31 cellular contexts compared by ENCODE assay signal in genomic region chr9:108702681-108703080, GRCh38.
"Had no signal": no experiment of that assay in that cellular context is flagged by ENCODE, and none has a peak within 500 bp of the region (broad histone marks: within the 10 kb centered on the region; RNA-seq: fewer than 3 reads in every experiment).

No MANE protein-coding gene starts in this region.

- H3K9me3 ChIP-seq: adrenal gland, body of pancreas, breast epithelium had no signal

- H3K27ac ChIP-seq: adrenal gland, body of pancreas, brain microvascular endothelial cell, breast epithelium, VCaP had no signal

- FAIRE-seq: astrocyte, TTC549 had no signal

- H3K36me3 ChIP-seq: adrenal gland, brain microvascular endothelial cell, breast epithelium had no signal

- H3K4me1 ChIP-seq: adrenal gland, body of pancreas, breast epithelium had no signal

- H3K27me3 ChIP-seq: adrenal gland, body of pancreas, brain microvascular endothelial cell, breast epithelium had no signal

- DNase-seq: activated B cell treated with CpG ODN at 0.5 μM for 24 hours; activated CD4-positive, alpha-beta memory T cell treated with anti-CD3 and anti-CD28 coated beads, Interleukin-2, amount 10 ng/mL, durations not matched to agents 7 days and 5 days; activated CD4-positive, alpha-beta T cell treated with anti-CD3 and anti-CD28 coated beads for 1 hour; activated CD4-positive, alpha-beta T cell treated with anti-CD3 and anti-CD28 coated beads for 36 hours; activated CD4-positive, alpha-beta T cell treated with anti-CD3 and anti-CD28 coated beads for 48 hours; activated CD4-positive, alpha-beta T cell treated with anti-CD3 and anti-CD28 coated beads, Interleukin-2, amount 10 ng/mL, durations not matched to agents 7 days and 5 days; activated CD4-positive, alpha-beta T cell treated with anti-CD3 and anti-CD28 coated beads, Interleukin-2, amount 50 U/mL, for 48 hours; activated CD8-positive, alpha-beta memory T cell treated with anti-CD3 and anti-CD28 coated beads for 24 hours; activated CD8-positive, alpha-beta memory T cell treated with anti-CD3 and anti-CD28 coated beads, Interleukin-2, amount 10 ng/mL, durations not matched to agents 7 days and 5 days; activated CD8-positive, alpha-beta memory T cell treated with anti-CD3 and anti-CD28 coated beads, Interleukin-2, amount 50 U/mL, for 48 hours; activated CD8-positive, alpha-beta T cell treated with anti-CD3 and anti-CD28 coated beads, Interleukin-2, amount 10 ng/mL, durations not matched to agents 7 days and 5 days; activated effector memory CD4-positive, alpha-beta T cell treated with Interleukin-2 at 50 U/mL for 16 hours; activated gamma-delta T cell; activated naive CD4-positive, alpha-beta T cell treated with anti-CD3 and anti-CD28 coated beads, Interleukin-2, amount 10 ng/mL, durations not matched to agents 7 days and 5 days; activated naive CD4-positive, alpha-beta T cell treated with Interleukin-2 at 50 U/mL for 16 hours; activated naive CD8-positive, alpha-beta T cell treated with anti-CD3 and anti-CD28 coated beads for 36 hours; activated T-cell treated with anti-CD3 and anti-CD28 coated beads, Interleukin-2, amount 50 U/mL, for 24 hours; activated T-cell treated with anti-CD3 and anti-CD28 coated beads, Interleukin-2, amount 50 U/mL, for 48 hours; adrenal gland; amniotic stem cell; aorta; body of pancreas; brain microvascular endothelial cell; central memory CD4-positive, alpha-beta T cell; T-helper 1 cell; T-helper 2 cell; T-helper 9 cell had no signal

- H3K4me3 ChIP-seq: adrenal gland, body of pancreas, breast epithelium had no signal
